ENCODE assay signal across 8 cellular contexts in the genomic region with DNA sequence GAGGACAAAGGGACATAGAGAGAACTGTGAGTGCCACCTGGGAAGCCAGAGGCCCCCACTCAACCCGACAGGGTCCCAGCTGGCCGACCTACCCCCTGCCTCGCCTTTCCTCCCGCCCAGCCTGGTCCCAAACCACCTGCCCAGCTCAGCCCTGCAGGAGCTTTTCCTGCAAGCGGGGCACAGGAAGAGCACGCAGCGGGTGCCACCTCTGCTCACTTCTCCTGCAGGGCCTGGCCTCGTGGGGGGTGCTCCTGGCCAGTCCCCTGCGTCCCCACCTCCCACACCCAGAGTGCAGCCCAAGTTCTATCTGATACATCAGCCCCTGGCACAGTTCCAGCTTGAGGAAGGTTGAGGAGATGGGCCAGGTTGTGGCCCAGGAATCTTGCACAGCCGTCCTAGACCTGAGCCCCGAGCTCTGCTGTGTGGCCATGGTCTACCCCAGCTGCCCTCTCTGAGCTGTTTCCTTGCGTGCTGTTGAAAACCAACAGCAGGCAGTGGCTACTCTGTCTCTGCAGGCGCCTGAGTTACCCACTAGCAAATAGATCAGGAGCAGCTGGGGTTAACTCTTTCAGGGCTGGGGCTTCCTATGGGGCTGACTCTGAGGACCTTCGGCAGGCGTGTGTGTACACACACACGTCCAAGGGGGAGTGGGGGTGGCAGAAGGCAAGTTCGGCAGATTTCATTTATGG. TPM values are rescaled to one million over a fixed set of nuclear protein-coding genes. Genes with fewer than 3 reads are reported as not detected.
A peak's percentile ranks its signal among the peaks of the same experiment; 100 is the strongest.
DNase-seq lines count a peak whose midpoint lies in the region; ATAC-seq, FAIRE-seq and TF ChIP-seq lines count a peak whose summit lies in the region.

No MANE protein-coding gene starts in this region.

- intact Hi-C loops in Caco-2 (cut with micrococcal nuclease; ENCODE audit: unreplicated experiment): loop anchor here (5.0 kb wide), 1 partner anchor 140 kb away; the partner anchor contains the start of gene CHMP4B

- BruUV-seq in Caco-2 (replicated peaks; lab: Mats Ljungman, UMichigan): no TSS peak

- H3K9me3 Mint-ChIP-seq in Caco-2 (ENCODE audit: unreplicated experiment): no peaks in the 10 kb centered on the region

- H3K36me3 Mint-ChIP-seq in Caco-2 (ENCODE audit: insufficient read depth, unreplicated experiment): peaks cover 56% of the 10 kb centered on the region

- H3K27ac Mint-ChIP-seq in Caco-2 (ENCODE audit: unreplicated experiment): peak overlapping the region; percentile 98

- no peak for ATAC-seq in GM21825 (IDR thresholded peaks at IDR 0.05; ENCODE audit: unreplicated experiment)

- H3K4me2 ChIP-seq in parathyroid adenoma (ENCODE audit: low read length): peak overlapping the region; percentile 71

- H3K9me3 ChIP-seq in Caco-2 (no peaks in the 10 kb centered on the region), parathyroid adenoma (ENCODE audit: control insufficient read depth, low read length) (no peaks in the 10 kb centered on the region)

- no peaks in the 10 kb centered on the region for H3K79me2 ChIP-seq in parathyroid adenoma

- FAIRE-seq in frontal cortex (lab: Jason Lieb, UNC): no peak

- peaks cover 18% of the 10 kb centered on the region for H3K4me1 ChIP-seq in Caco-2
- H3K4me1 ChIP-seq in parathyroid adenoma: peaks cover 16% of the 10 kb centered on the region

- H3K27ac ChIP-seq in cingulate gyrus (ENCODE audit: low read depth, low read length): peak overlapping the region; percentile 77
- H3K27ac ChIP-seq in parathyroid adenoma: no peak overlapping the region

- TF ChIP-seq CTCF in Caco-2 (IDR thresholded peaks at IDR 0.05; ENCODE audit: insufficient read depth in 1 of 2, low read depth in 1 of 2, low read length in 1 of 2, severe bottlenecking in 1 of 2, unreplicated experiment in 1 of 2) (no peak), parathyroid adenoma (IDR thresholded peaks at IDR 0.05) (no peak)

- peaks cover 14% of the 10 kb centered on the region for H3K36me3 ChIP-seq in Caco-2 (ENCODE audit: control insufficient read depth, insufficient read depth, low read length)
- H3K36me3 ChIP-seq in parathyroid adenoma (ENCODE audit: control insufficient read depth, insufficient read depth, low read length): no peaks in the 10 kb centered on the region

- CTCF ChIA-PET in Caco-2 (lab: Charles Lee): interaction anchor here (1.1 kb wide), 1 partner anchor 47 kb away, joined by 3 read pairs; the partner anchor contains the start of gene PXMP4

- H3K9ac ChIP-seq in parathyroid adenoma: no peak overlapping the region

- peaks cover 39% of the 10 kb centered on the region for H3K4me1 Mint-ChIP-seq in Caco-2 (ENCODE audit: low read depth, unreplicated experiment)

- H3K4me3 ChIP-seq in Caco-2 (ENCODE audit: low read depth, low read length) (peak overlapping the region; percentile 85), parathyroid adenoma (ENCODE audit: low read depth, low read length) (peak overlapping the region; percentile 74)

- DNase-seq in Caco-2: peak in 1 of 2 experiments; percentile 55
- peak; percentile 99 for DNase-seq in NCI-H146 (lab: John Stamatoyannopoulos, UW)
- no peak for DNase-seq in NCI-H1048 (lab: John Stamatoyannopoulos, UW)
- no peak for DNase-seq in NCI-H1436 (lab: John Stamatoyannopoulos, UW)
- no peak for DNase-seq in frontal cortex (ENCODE audit: low spot score in 2 of 2)

- H3K4me3 Mint-ChIP-seq in Caco-2 (ENCODE audit: unreplicated experiment): peak overlapping the region; percentile 99

- H3K27me3 Mint-ChIP-seq in Caco-2 (ENCODE audit: insufficient read depth, unreplicated experiment): no peaks in the 10 kb centered on the region

- POLR2A ChIA-PET in Caco-2 (lab: Charles Lee): interaction anchor here (0.6 kb wide), 1 partner anchor 320 kb away, joined by 3 read pairs; no protein-coding TSS in a partner anchor

- no peak overlapping the region for H2AFZ ChIP-seq in parathyroid adenoma

- H3K27me3 ChIP-seq in Caco-2 (replicated peaks; ENCODE audit: control insufficient read depth, insufficient read depth, low read length): no peaks in the 10 kb centered on the region
- no peaks in the 10 kb centered on the region for H3K27me3 ChIP-seq in parathyroid adenoma (ENCODE audit: control insufficient read depth, insufficient read depth, low read length)

RNA-seq across cellular contexts. Expression of gene NECAB3, which starts 1.7 kb away (rescaled TPM):
- total RNA-seq in Caco-2 (2022): 98.4 and 105 TPM in 2 replicates
- 33.8 TPM for total RNA-seq in frontal cortex

RNA-seq across cellular contexts. Expression of gene ACTL10, which starts 5.8 kb away (rescaled TPM):
- total RNA-seq in Caco-2 (2022) (3.4 and 4.5 TPM in 2 replicates), frontal cortex (0.82 TPM)

RNA-seq across cellular contexts. Expression of gene C20orf144, which starts 10.4 kb away (rescaled TPM):
- total RNA-seq in Caco-2 (2022): 0.18 and 0.51 TPM in 2 replicates
- total RNA-seq in frontal cortex: 0.41 TPM

RNA-seq across cellular contexts. Expression of gene E2F1, which starts 13.6 kb away (rescaled TPM):
- total RNA-seq in Caco-2 (2022): 67.5 and 74.7 TPM in 2 replicates
- 2.4 TPM for total RNA-seq in frontal cortex

RNA-seq across cellular contexts. Expression of gene PXMP4, which starts 47.5 kb away (rescaled TPM):
- total RNA-seq in Caco-2 (2022): 37.3 and 39.5 TPM in 2 replicates
- total RNA-seq in frontal cortex: 10.6 TPM
